In genomic region chr2:160373263-160374019, GRCh38 we compare ENCODE assay signal across 13 cellular contexts.
DNase-seq lines count a peak whose midpoint lies in the region; ATAC-seq and TF ChIP-seq lines count a peak whose summit lies in the region.
"Had no signal": no experiment of that assay in that cellular context is flagged by ENCODE, and none has a peak within 500 bp of the region (broad histone marks: within the 10 kb centered on the region; RNA-seq: fewer than 3 reads in every experiment).

No MANE protein-coding gene starts in this region.

- no peaks in the 10 kb centered on the region for H3K9me3 Mint-ChIP-seq in CD4-positive, alpha-beta T cell

- no peaks in the 10 kb centered on the region for H3K27me3 ChIP-seq in CD4-positive, alpha-beta T cell (ENCODE audit: control insufficient read depth, insufficient read depth, low read length)
- H3K27me3 ChIP-seq in esophagus squamous epithelium = no peaks in the 10 kb centered on the region
- H3K27me3 ChIP-seq in parathyroid adenoma (ENCODE audit: control insufficient read depth, insufficient read depth, low read length) = no peaks in the 10 kb centered on the region
- no peaks in the 10 kb centered on the region for H3K27me3 ChIP-seq in aorta (ENCODE audit: control insufficient read depth in 1 of 2, insufficient read depth in 2 of 2, low read length in 1 of 2)

- CTCF ChIA-PET in CD4-positive, alpha-beta T cell (lab: Charles Lee) = no interaction called here

- H3K36me3 ChIP-seq in esophagus squamous epithelium = no peaks in the 10 kb centered on the region
- no peaks in the 10 kb centered on the region for H3K36me3 ChIP-seq in parathyroid adenoma (ENCODE audit: control insufficient read depth, insufficient read depth, low read length)
- no peaks in the 10 kb centered on the region for H3K36me3 ChIP-seq in aorta (ENCODE audit: control insufficient read depth in 1 of 2, insufficient read depth in 2 of 2, low read length in 1 of 2)
- H3K36me3 ChIP-seq: HAP-1, prostate gland had no signal

- peaks cover 98% of the 10 kb centered on the region for H3K4me1 Mint-ChIP-seq in CD4-positive, alpha-beta T cell (ENCODE audit: low read depth)

- H3K4me3 Mint-ChIP-seq in CD4-positive, alpha-beta T cell = peak overlapping the region; percentile 27

- WGBS in esophagus squamous epithelium, 2 donors = 50 to 71% methylated on average over 2 of the region's 2 CpGs
- WGBS in aorta, 2 donors = 32 to 33% methylated on average over 2 of the region's 2 CpGs

- H3K4me3 ChIP-seq in esophagus squamous epithelium = no peak overlapping the region
- no peak overlapping the region for H3K4me3 ChIP-seq in parathyroid adenoma (ENCODE audit: low read depth, low read length)
- no peak overlapping the region for H3K4me3 ChIP-seq in aorta (ENCODE audit: low read length in 2 of 2)
- H3K4me3 ChIP-seq: HAP-1, PC-9, prostate gland had no signal

- no peaks in the 10 kb centered on the region for H3K27me3 Mint-ChIP-seq in CD4-positive, alpha-beta T cell

- no peak for DNase-seq in CD4-positive, alpha-beta T cell
- peak; percentile 86 for DNase-seq in NCI-H2227 treated with DMSO at 0.1 percent for 48 hours (lab: John Stamatoyannopoulos, UW)
- DNase-seq in esophagus squamous epithelium (lab: John Stamatoyannopoulos, UW) = no peak
- DNase-seq in aorta = no peak
- no peak for DNase-seq in stimulated activated CD4-positive, alpha-beta T cell treated with anti-CD3 and anti-CD28 coated beads, Interleukin-4, amount 100 ng/mL, for 4 hours
- DNase-seq in RPMI8226 = no peak
- DNase-seq: NCI-H2107, PC-9, T1000 had no signal

- H3K27ac ChIP-seq in CD4-positive, alpha-beta T cell (ENCODE audit: low read depth, low read length) = no peak overlapping the region
- peak overlapping the region in 3 of 4 donors; percentile 29 to 56 (median 49) for H3K27ac ChIP-seq in esophagus squamous epithelium
- peak overlapping the region; percentile 56 for H3K27ac ChIP-seq in parathyroid adenoma
- no peak overlapping the region for H3K27ac ChIP-seq in aorta (ENCODE audit: low read depth in 1 of 2, low read length in 2 of 2)
- H3K27ac ChIP-seq: PC-9, prostate gland had no signal

- no peak overlapping the region for H3K9ac ChIP-seq in parathyroid adenoma

- TF ChIP-seq POLR2A in esophagus squamous epithelium (IDR thresholded peaks at IDR 0.05) = no peak

- H3K79me2 ChIP-seq in parathyroid adenoma = peaks cover 81% of the 10 kb centered on the region

- H3K36me3 Mint-ChIP-seq in CD4-positive, alpha-beta T cell (ENCODE audit: low read depth) = peaks cover 4% of the 10 kb centered on the region

- H3K27ac Mint-ChIP-seq in CD4-positive, alpha-beta T cell = peak overlapping the region; percentile 48

- POLR2A ChIA-PET in CD4-positive, alpha-beta T cell (lab: Charles Lee) = interaction anchor here (1.6 kb wide), 1 partner anchor 10 kb away, joined by 5 read pairs; no protein-coding TSS in a partner anchor

- peak overlapping the region; percentile 31 for H3K4me2 ChIP-seq in parathyroid adenoma (ENCODE audit: low read length)
- H3K4me2 ChIP-seq: PC-9 had no signal

- H3K4me1 ChIP-seq in esophagus squamous epithelium (peaks cover 30 to 99% (median 67%) of the 10 kb centered on the region in 3 donors), parathyroid adenoma (peaks cover 73% of the 10 kb centered on the region), aorta (ENCODE audit: control insufficient read depth in 1 of 2, insufficient read depth in 2 of 2, low read length in 2 of 2) (peaks cover 5 to 14% of the 10 kb centered on the region in 2 donors)
- H3K4me1 ChIP-seq: prostate gland had no signal

- intact Hi-C loops in CD4-positive, alpha-beta T cell (cut with DNase I, micrococcal nuclease) = loop anchor here in 1 of 2 experiments (10.0 kb wide), 2 partner anchors 51 to 281 kb away; no protein-coding TSS in a partner anchor
- intact Hi-C loops in esophagus squamous epithelium (cut with DNase I) = no loop called here
- intact Hi-C loops in aorta (cut with DNase I) = loop anchor here in 1 of 2 donors (5.0 kb wide), 1 partner anchor 36 kb away; no protein-coding TSS in a partner anchor

- no peak for TF ChIP-seq CTCF in CD4-positive, alpha-beta T cell (IDR thresholded peaks at IDR 0.05)
- TF ChIP-seq CTCF in esophagus squamous epithelium (IDR thresholded peaks at IDR 0.05) = no peak
- no peak for TF ChIP-seq CTCF in parathyroid adenoma (IDR thresholded peaks at IDR 0.05)

- ATAC-seq in CD4-positive, alpha-beta T cell (ENCODE audit: poor library complexity) = no peak
- ATAC-seq in aorta (ENCODE audit: low FRiP score) (no peak), GM21390 (IDR thresholded peaks at IDR 0.05; ENCODE audit: unreplicated experiment) (no peak)

- H3K9me3 ChIP-seq in CD4-positive, alpha-beta T cell (ENCODE audit: control insufficient read depth, low read length) = no peaks in the 10 kb centered on the region
- H3K9me3 ChIP-seq in esophagus squamous epithelium (no peaks in the 10 kb centered on the region), parathyroid adenoma (ENCODE audit: control insufficient read depth, low read length) (no peaks in the 10 kb centered on the region), aorta (ENCODE audit: control insufficient read depth, low read length) (no peaks in the 10 kb centered on the region)
- H3K9me3 ChIP-seq: HAP-1, prostate gland had no signal

- no peak overlapping the region for H2AFZ ChIP-seq in parathyroid adenoma
- H2AFZ ChIP-seq: PC-9 had no signal

Comparison
In these comparisons a context has a peak if more than half of its experiments do, and no peak if none do; other contexts are left out.
1. H3K27ac ChIP-seq: peak in esophagus squamous epithelium (3 of 4) and parathyroid adenoma (single experiment); none in CD4-positive, alpha-beta T cell (single experiment) and aorta (0 of 2).